8 cellular contexts compared by ENCODE assay signal in genomic region chr12:120497524-120498150, GRCh38. TPM values are rescaled to one million over a fixed set of nuclear protein-coding genes. Genes with fewer than 3 reads are reported as not detected.
A peak's percentile ranks its signal among the peaks of the same experiment; 100 is the strongest.
DNase-seq lines count a peak whose midpoint lies in the region; ATAC-seq and TF ChIP-seq lines count a peak whose summit lies in the region.

No MANE protein-coding gene starts in this region.

- no peak for ATAC-seq in T-helper 17 cell
- ATAC-seq in HG03457 (IDR thresholded peaks at IDR 0.05; ENCODE audit: unreplicated experiment), result no peak
- ATAC-seq in GM18520 (IDR thresholded peaks at IDR 0.05; ENCODE audit: unreplicated experiment), result no peak

- no peaks in the 10 kb centered on the region for H3K9me3 ChIP-seq in T-helper 17 cell (ENCODE audit: control insufficient read depth, low read length, poor library complexity, severe bottlenecking)

- H3K27ac Mint-ChIP-seq in T-helper 17 cell, result peak overlapping the region; percentile 77

- peaks cover 33% of the 10 kb centered on the region for H3K4me1 Mint-ChIP-seq in T-helper 17 cell

- H3K27me3 Mint-ChIP-seq in T-helper 17 cell, result no peaks in the 10 kb centered on the region

- no peak for DNase-seq in GM12864 (ENCODE audit: low read depth)
- DNase-seq in T-helper 17 cell, result no peak
- no peak for DNase-seq in fibroblast of pulmonary artery (ENCODE audit: low read depth)
- DNase-seq in skeletal muscle cell (ENCODE audit: low read depth), result no peak
- no peak for DNase-seq in NCI-H345 treated with DMSO at 0.1 percent for 48 hours (lab: John Stamatoyannopoulos, UW; ENCODE audit: unreplicated experiment)
- DNase-seq in DMS53 treated with DMSO at 0.1 percent for 48 hours (lab: John Stamatoyannopoulos, UW; ENCODE audit: unreplicated experiment), result no peak

- TF ChIP-seq CTCF in GM12864 (IDR thresholded peaks at IDR 0.05; ENCODE audit: low read depth, low read length, missing control alignments) (no peak), fibroblast of pulmonary artery (IDR thresholded peaks at IDR 0.05; ENCODE audit: low read length, missing control alignments) (no peak)

- H3K4me3 Mint-ChIP-seq in T-helper 17 cell, result peak overlapping the region; percentile 91

- H3K4me3 ChIP-seq in GM12864 (ENCODE audit: low read depth, low read length) (peak overlapping the region; percentile 99), fibroblast of pulmonary artery (replicated peaks; ENCODE audit: low read depth, low read length) (peak overlapping the region; percentile 95), skeletal muscle cell (ENCODE audit: low read depth, low read length) (peak overlapping the region; percentile 89)

- H3K36me3 Mint-ChIP-seq in T-helper 17 cell (ENCODE audit: low read depth), result no peaks in the 10 kb centered on the region

RNA-seq across cellular contexts. Expression of gene DYNLL1, which starts 1.7 kb away (rescaled TPM):
- total RNA-seq in T-helper 17 cell, result 10 to 100 TPM; 70.2 to 72.2 TPM

RNA-seq across cellular contexts. Expression of gene SRSF9, which starts 28.1 kb away (rescaled TPM):
- 100 to 1,000 TPM; 122 to 124 TPM for total RNA-seq in T-helper 17 cell

RNA-seq across cellular contexts. Expression of gene COQ5, which starts 31.3 kb away (rescaled TPM):
- 10 to 100 TPM; 11.7 to 11.8 TPM for total RNA-seq in T-helper 17 cell

RNA-seq across cellular contexts. Expression of gene RNF10, which starts 36.5 kb away (rescaled TPM):
- 100 to 1,000 TPM; 372 to 430 TPM for total RNA-seq in T-helper 17 cell

RNA-seq across cellular contexts. Expression of gene GATC, which starts 51.4 kb away (rescaled TPM):
- 10 to 100 TPM; 15.6 to 18.7 TPM for total RNA-seq in T-helper 17 cell
